22 cellular contexts compared by ENCODE assay signal in genomic region chr12:31009976-31010375, GRCh38.
A peak's percentile ranks its signal among the peaks of the same experiment; 100 is the strongest.
DNase-seq lines count a peak whose midpoint lies in the region; ATAC-seq, FAIRE-seq and TF ChIP-seq lines count a peak whose summit lies in the region.
"Had no signal": no experiment of that assay in that cellular context is flagged by ENCODE, and none has a peak within 500 bp of the region (broad histone marks: within the 10 kb centered on the region; RNA-seq: fewer than 3 reads in every experiment).

No MANE protein-coding gene starts in this region.

- DNase-seq in activated CD4-positive, alpha-beta memory T cell treated with anti-CD3 and anti-CD28 coated beads for 36 hours = peak; percentile 0
- DNase-seq in activated CD4-positive, alpha-beta memory T cell treated with anti-CD3 and anti-CD28 coated beads, Interleukin-2, amount 10 ng/mL, durations not matched to agents 7 days and 5 days = no peak
- DNase-seq in WERI-Rb-1 (no peak), HepG2 (ENCODE audit: low spot score) (no peak), posterior vena cava (ENCODE audit: low spot score) (peak; percentile 10), ureter (ENCODE audit: low spot score) (no peak), D721Med (ENCODE audit: insufficient read length, low spot score) (no peak)
- DNase-seq: AML-193; Caco-2; CD4-positive, alpha-beta T cell; DMS153; DMS79; GDM1; GOT3; HFFc6 had no signal

- H3K4me3 ChIP-seq in WERI-Rb-1 (ENCODE audit: low read depth, low read length) = no peak overlapping the region
- no peak overlapping the region for H3K4me3 ChIP-seq in HepG2 (replicated peaks in 1 of 3; ENCODE audit: insufficient read depth in 1 of 3, low read depth in 2 of 3, low read length in 3 of 3)
- H3K4me3 ChIP-seq: A549 had no signal

- ATAC-seq in HepG2 (no peak), GM21717 (IDR thresholded peaks at IDR 0.05; ENCODE audit: unreplicated experiment) (no peak)
- ATAC-seq: A549, HCT116 had no signal

- BruUV-seq in HepG2 (replicated peaks; lab: Mats Ljungman, UMichigan) = no TSS peak

- FAIRE-seq in HepG2 (lab: Jason Lieb, UNC) = no peak
- FAIRE-seq in D721Med (lab: Jason Lieb, UNC) = no peak
- FAIRE-seq: A549, GM12892, GM18507 had no signal

- no peak for TF ChIP-seq CTCF in WERI-Rb-1 (IDR thresholded peaks at IDR 0.05; ENCODE audit: low read depth, low read length)
- no peak for TF ChIP-seq CTCF in HepG2 (CRISPR knock-in tag; IDR thresholded peaks at IDR 0.05)
- no peak for TF ChIP-seq CTCF in D721Med (IDR thresholded peaks at IDR 0.05; ENCODE audit: insufficient read depth, missing control alignments)

- H3K36me3 Mint-ChIP-seq in activated CD4-positive, alpha-beta memory T cell treated with anti-CD3 and anti-CD28 coated beads for 36 hours = no peaks in the 10 kb centered on the region
- no peaks in the 10 kb centered on the region for H3K36me3 Mint-ChIP-seq in activated CD4-positive, alpha-beta memory T cell treated with anti-CD3 and anti-CD28 coated beads, Interleukin-2, amount 10 ng/mL, durations not matched to agents 7 days and 5 days (ENCODE audit: low read depth)

- no peaks in the 10 kb centered on the region for H3K27me3 ChIP-seq in WERI-Rb-1 (ENCODE audit: insufficient read depth, low read depth, severe bottlenecking)
- H3K27me3 ChIP-seq in HepG2 (ENCODE audit: control insufficient read depth in 1 of 2, insufficient read depth in 2 of 2, low read length in 2 of 2) = no peaks in the 10 kb centered on the region

- no peak overlapping the region for H3K27ac Mint-ChIP-seq in activated CD4-positive, alpha-beta memory T cell treated with anti-CD3 and anti-CD28 coated beads for 36 hours
- no peak overlapping the region for H3K27ac Mint-ChIP-seq in activated CD4-positive, alpha-beta memory T cell treated with anti-CD3 and anti-CD28 coated beads, Interleukin-2, amount 10 ng/mL, durations not matched to agents 7 days and 5 days
- H3K27ac Mint-ChIP-seq: CD4-positive, alpha-beta T cell; HFFc6 had no signal

- in situ Hi-C loops in HepG2 (cut with HindIII; ENCODE audit: extremely low pct_ligation_motif_present, low pct_unique_long_range_greater_than_20kb) = no loop called here

- POLR2A ChIA-PET in activated CD4-positive, alpha-beta memory T cell treated with anti-CD3 and anti-CD28 coated beads for 36 hours (lab: Charles Lee) = no interaction called here
- POLR2A ChIA-PET in activated CD4-positive, alpha-beta memory T cell treated with anti-CD3 and anti-CD28 coated beads, Interleukin-2, amount 10 ng/mL, durations not matched to agents 7 days and 5 days (lab: Charles Lee) = no interaction called here
- POLR2A ChIA-PET in HepG2 (lab: Yijun Ruan, JAX) = no interaction called here

- intact Hi-C loops in activated CD4-positive, alpha-beta memory T cell treated with anti-CD3 and anti-CD28 coated beads for 36 hours (cut with micrococcal nuclease) = no loop called here
- intact Hi-C loops in HepG2 (cut with micrococcal nuclease; ENCODE audit: unreplicated experiment) = no loop called here
- intact Hi-C loops in posterior vena cava (cut with DNase I) = loop anchor here in 1 of 2 donors (5.0 kb wide), 1 partner anchor 293 kb away; no protein-coding TSS in a partner anchor

- H3K9ac ChIP-seq in HepG2 (ENCODE audit: insufficient read depth, low read depth, low read length) = no peak overlapping the region

- H3K9me3 ChIP-seq in WERI-Rb-1 (ENCODE audit: severe bottlenecking) (no peaks in the 10 kb centered on the region), HepG2 (ENCODE audit: low read length) (no peaks in the 10 kb centered on the region)
- H3K9me3 ChIP-seq: A549, Caco-2 had no signal

- TF ChIP-seq RAD21 in HepG2 (CRISPR knock-in tag; IDR thresholded peaks at IDR 0.05) = no peak

- H4K20me1 ChIP-seq in HepG2 (ENCODE audit: insufficient read depth, low read length) = no peaks in the 10 kb centered on the region

- CTCF ChIA-PET in activated CD4-positive, alpha-beta memory T cell treated with anti-CD3 and anti-CD28 coated beads for 36 hours (lab: Charles Lee) = no interaction called here
- CTCF ChIA-PET in activated CD4-positive, alpha-beta memory T cell treated with anti-CD3 and anti-CD28 coated beads, Interleukin-2, amount 10 ng/mL, durations not matched to agents 7 days and 5 days (lab: Charles Lee) = no interaction called here
- CTCF ChIA-PET in HepG2 (lab: Yijun Ruan, JAX; ENCODE audit: low intra/inter-chr PET ratio, low total read pairs) = no interaction called here

- no peak for TF ChIP-seq POLR2A in HepG2 (IDR thresholded peaks at IDR 0.05; ENCODE audit: insufficient read depth in 1 of 2, low read depth in 2 of 2, low read length in 2 of 2)

- H3K36me3 ChIP-seq in WERI-Rb-1 (no peaks in the 10 kb centered on the region), HepG2 (replicated peaks in 1 of 2; ENCODE audit: control insufficient read depth in 1 of 2, insufficient read depth in 2 of 2, low read length in 2 of 2) (no peaks in the 10 kb centered on the region)

- peaks cover 10% of the 10 kb centered on the region for H3K27me3 Mint-ChIP-seq in activated CD4-positive, alpha-beta memory T cell treated with anti-CD3 and anti-CD28 coated beads for 36 hours
- peaks cover 11% of the 10 kb centered on the region for H3K27me3 Mint-ChIP-seq in activated CD4-positive, alpha-beta memory T cell treated with anti-CD3 and anti-CD28 coated beads, Interleukin-2, amount 10 ng/mL, durations not matched to agents 7 days and 5 days
- H3K27me3 Mint-ChIP-seq: CD4-positive, alpha-beta T cell had no signal

- no peak overlapping the region for H2AFZ ChIP-seq in HepG2 (ENCODE audit: low read length)

- no peak for TF ChIP-seq EP300 in HepG2 (IDR thresholded peaks at IDR 0.05; ENCODE audit: low read depth in 2 of 2, low read length in 2 of 2)
- TF ChIP-seq EP300 in HepG2 (CRISPR knock-in tag; IDR thresholded peaks at IDR 0.05; ENCODE audit: borderline replicate concordance) = no peak

- H3K4me2 ChIP-seq in HepG2 (ENCODE audit: low read depth, low read length) = no peak overlapping the region
- H3K4me2 ChIP-seq: A549 had no signal

- WGBS in HepG2 (ENCODE audit: low lambda C conversion rate) = 35% methylated on average over 4 of the region's 4 CpGs

- peaks cover 5% of the 10 kb centered on the region; the same call in 1 of the 2 replicates for H3K4me1 ChIP-seq in HepG2 (ENCODE audit: insufficient read depth, low read length)

- no peaks in the 10 kb centered on the region for H3K9me3 Mint-ChIP-seq in activated CD4-positive, alpha-beta memory T cell treated with anti-CD3 and anti-CD28 coated beads for 36 hours
- H3K9me3 Mint-ChIP-seq in activated CD4-positive, alpha-beta memory T cell treated with anti-CD3 and anti-CD28 coated beads, Interleukin-2, amount 10 ng/mL, durations not matched to agents 7 days and 5 days = no peaks in the 10 kb centered on the region
- H3K9me3 Mint-ChIP-seq: CD4-positive, alpha-beta T cell; HFFc6 had no signal

- H3K27ac ChIP-seq in WERI-Rb-1 = peak overlapping the region; percentile 84
- no peak overlapping the region for H3K27ac ChIP-seq in HepG2 (ENCODE audit: extremely low read length, insufficient read depth, low read length)
- H3K27ac ChIP-seq: 22Rv1, A549, C4-2B had no signal

- H3K4me3 Mint-ChIP-seq in activated CD4-positive, alpha-beta memory T cell treated with anti-CD3 and anti-CD28 coated beads for 36 hours = no peak overlapping the region
- H3K4me3 Mint-ChIP-seq in activated CD4-positive, alpha-beta memory T cell treated with anti-CD3 and anti-CD28 coated beads, Interleukin-2, amount 10 ng/mL, durations not matched to agents 7 days and 5 days = no peak overlapping the region
- H3K4me3 Mint-ChIP-seq: CD4-positive, alpha-beta T cell; HFFc6 had no signal

- no peaks in the 10 kb centered on the region for H3K4me1 Mint-ChIP-seq in activated CD4-positive, alpha-beta memory T cell treated with anti-CD3 and anti-CD28 coated beads for 36 hours (ENCODE audit: low read depth)
- peaks cover 2% of the 10 kb centered on the region for H3K4me1 Mint-ChIP-seq in activated CD4-positive, alpha-beta memory T cell treated with anti-CD3 and anti-CD28 coated beads, Interleukin-2, amount 10 ng/mL, durations not matched to agents 7 days and 5 days

- H3K79me2 ChIP-seq in HepG2 (ENCODE audit: insufficient read depth, low read length) = no peaks in the 10 kb centered on the region

TF ChIP-seq in HepG2, 621 proteins besides CTCF, POLR2A, EP300 and RAD21:
- TF ChIP-seq CBX2 (IDR thresholded peaks at IDR 0.05; ENCODE audit: low read depth, low read length) (no peak), CBX2 (CRISPR knock-in tag; IDR thresholded peaks at IDR 0.05; ENCODE audit: low read depth) (no peak), ATF7 (IDR thresholded peaks at IDR 0.05) (0 out of 2 replicates have a peak, but pooled peaks have one; percentile 19), ATF7 (CRISPR knock-in tag; IDR thresholded peaks at IDR 0.05) (no peak)

Comparison
In these comparisons a context has a peak if more than half of its experiments do, and no peak if none do; other contexts are left out.
1. DNase-seq: peak in activated CD4-positive, alpha-beta memory T cell treated with anti-CD3 and anti-CD28 coated beads for 36 hours (single experiment) and posterior vena cava (single experiment); none in activated CD4-positive, alpha-beta memory T cell treated with anti-CD3 and anti-CD28 coated beads, Interleukin-2, amount 10 ng/mL, durations not matched to agents 7 days and 5 days (single experiment), WERI-Rb-1 (single experiment), HepG2 (single experiment), ureter (single experiment) and D721Med (single experiment).